17 cellular contexts compared by ENCODE assay signal in genomic region chr17:81608605-81609004, GRCh38. TPM values are rescaled to one million over a fixed set of nuclear protein-coding genes. Genes with fewer than 3 reads are reported as not detected.
A peak's percentile ranks its signal among the peaks of the same experiment; 100 is the strongest.
DNase-seq lines count a peak whose midpoint lies in the region; ATAC-seq and TF ChIP-seq lines count a peak whose summit lies in the region.
"Had no signal": no experiment of that assay in that cellular context is flagged by ENCODE, and none has a peak within 500 bp of the region (broad histone marks: within the 10 kb centered on the region; RNA-seq: fewer than 3 reads in every experiment).

No MANE protein-coding gene starts in this region.

- H3K9me3 ChIP-seq in lower lobe of right lung: no peaks in the 10 kb centered on the region
- H3K9me3 ChIP-seq in subcutaneous abdominal adipose tissue (ENCODE audit: control insufficient read depth in 5 of 5, low read length in 5 of 5): no peaks in the 10 kb centered on the region
- no peaks in the 10 kb centered on the region for H3K9me3 ChIP-seq in MM.1S (replicated peaks; ENCODE audit: insufficient read depth, low read length)
- H3K9me3 ChIP-seq: Caco-2 had no signal

- peaks cover 2% of the 10 kb centered on the region for H3K4me1 Mint-ChIP-seq in activated naive CD4-positive, alpha-beta T cell treated with anti-CD3 and anti-CD28 coated beads for 36 hours (ENCODE audit: low read depth)

- no peak for DNase-seq in activated naive CD4-positive, alpha-beta T cell treated with anti-CD3 and anti-CD28 coated beads, Interleukin-2, amount 50 U/mL, for 72 hours (ENCODE audit: low spot score in 2 of 2)
- DNase-seq in activated naive CD4-positive, alpha-beta T cell treated with anti-CD3 and anti-CD28 coated beads for 36 hours: no peak
- DNase-seq in lower lobe of right lung (peak; percentile 22), cortex of kidney (lab: John Stamatoyannopoulos, UW) (no peak), MM.1S (no peak), omental fat pad (ENCODE audit: low spot score) (no peak)
- DNase-seq: Caco-2, NCI-H1092, NCI-H1694, NCI-H2107, NCI-H226, NCI-H526 had no signal

- intact Hi-C loops in activated naive CD4-positive, alpha-beta T cell treated with anti-CD3 and anti-CD28 coated beads for 36 hours (cut with micrococcal nuclease): no loop called here
- intact Hi-C loops in lower lobe of right lung (cut with DNase I): no loop called here

- H3K27me3 ChIP-seq in lower lobe of right lung (ENCODE audit: low read depth): no peaks in the 10 kb centered on the region
- H3K27me3 ChIP-seq in subcutaneous abdominal adipose tissue (ENCODE audit: control insufficient read depth in 5 of 5, insufficient read depth in 4 of 5, low read length in 5 of 5): no peaks in the 10 kb centered on the region
- no peaks in the 10 kb centered on the region for H3K27me3 ChIP-seq in MM.1S (replicated peaks; ENCODE audit: insufficient read depth, low read length)

- peaks cover 74% of the 10 kb centered on the region for H3K79me2 ChIP-seq in MM.1S (ENCODE audit: low read length)

- H2AFZ ChIP-seq in MM.1S (ENCODE audit: low read length): no peak overlapping the region

- no peak overlapping the region for H3K4me3 ChIP-seq in lower lobe of right lung
- H3K4me3 ChIP-seq in subcutaneous abdominal adipose tissue (ENCODE audit: low read depth in 1 of 5, low read length in 5 of 5): no peak overlapping the region
- no peak overlapping the region for H3K4me3 ChIP-seq in MM.1S (ENCODE audit: low read length)

- 0 out of 2 replicates have a peak, but pooled peaks cover 4% of the 10 kb centered on the region for H4K20me1 ChIP-seq in MM.1S (ENCODE audit: insufficient read depth, low read length)

- no peak overlapping the region for H3K4me2 ChIP-seq in MM.1S (ENCODE audit: low read depth, low read length)

- no peaks in the 10 kb centered on the region for H3F3A ChIP-seq in MM.1S (ENCODE audit: insufficient read depth, low read length)

- H3K27ac Mint-ChIP-seq in activated naive CD4-positive, alpha-beta T cell treated with anti-CD3 and anti-CD28 coated beads, Interleukin-2, amount 50 U/mL, for 72 hours: peak overlapping the region; percentile 68 to 81
- H3K27ac Mint-ChIP-seq in activated naive CD4-positive, alpha-beta T cell treated with anti-CD3 and anti-CD28 coated beads for 36 hours: no peak overlapping the region
- H3K27ac Mint-ChIP-seq: IgD-negative memory B cell had no signal

- H3K36me3 ChIP-seq in lower lobe of right lung (peaks cover 94% of the 10 kb centered on the region), subcutaneous abdominal adipose tissue (ENCODE audit: control insufficient read depth in 5 of 5, insufficient read depth in 5 of 5, low read length in 5 of 5) (peaks cover 10 to 85% (median 71%) of the 10 kb centered on the region in 5 donors), MM.1S (replicated peaks; ENCODE audit: insufficient read depth, low read length) (peaks cover 45% of the 10 kb centered on the region)

- peaks cover 0 to 18% of the 10 kb centered on the region in 2 donors for H3K36me3 Mint-ChIP-seq in activated naive CD4-positive, alpha-beta T cell treated with anti-CD3 and anti-CD28 coated beads, Interleukin-2, amount 50 U/mL, for 72 hours
- peaks cover 14% of the 10 kb centered on the region for H3K36me3 Mint-ChIP-seq in activated naive CD4-positive, alpha-beta T cell treated with anti-CD3 and anti-CD28 coated beads for 36 hours (ENCODE audit: low read depth)

- CTCF ChIA-PET in activated naive CD4-positive, alpha-beta T cell treated with anti-CD3 and anti-CD28 coated beads for 36 hours (lab: Charles Lee): no interaction called here

- no peaks in the 10 kb centered on the region for H3K9me3 Mint-ChIP-seq in activated naive CD4-positive, alpha-beta T cell treated with anti-CD3 and anti-CD28 coated beads, Interleukin-2, amount 50 U/mL, for 72 hours
- no peaks in the 10 kb centered on the region for H3K9me3 Mint-ChIP-seq in activated naive CD4-positive, alpha-beta T cell treated with anti-CD3 and anti-CD28 coated beads for 36 hours
- H3K9me3 Mint-ChIP-seq: IgD-negative memory B cell had no signal

- H3K4me3 Mint-ChIP-seq in activated naive CD4-positive, alpha-beta T cell treated with anti-CD3 and anti-CD28 coated beads for 36 hours: no peak overlapping the region
- H3K4me3 Mint-ChIP-seq: IgD-negative memory B cell had no signal

- H3K27ac ChIP-seq in lower lobe of right lung (no peak overlapping the region), subcutaneous abdominal adipose tissue (ENCODE audit: low read depth, low read length) (peak overlapping the region; percentile 41), MM.1S (ENCODE audit: low read length) (no peak overlapping the region)

- H3K4me1 ChIP-seq in lower lobe of right lung: no peaks in the 10 kb centered on the region
- H3K4me1 ChIP-seq in subcutaneous abdominal adipose tissue (ENCODE audit: control insufficient read depth in 5 of 5, insufficient read depth in 5 of 5, low read length in 5 of 5): peaks cover 2 to 31% (median 21%) of the 10 kb centered on the region in 5 donors
- H3K4me1 ChIP-seq in MM.1S (ENCODE audit: low read length): no peaks in the 10 kb centered on the region
- H3K4me1 ChIP-seq: Caco-2 had no signal

- ATAC-seq in activated naive CD4-positive, alpha-beta T cell treated with anti-CD3 and anti-CD28 coated beads, Interleukin-2, amount 50 U/mL, for 72 hours: no peak
- no peak for ATAC-seq in lower lobe of right lung
- ATAC-seq in omental fat pad (ENCODE audit: low FRiP score): no peak

- no peaks in the 10 kb centered on the region for H3K27me3 Mint-ChIP-seq in activated naive CD4-positive, alpha-beta T cell treated with anti-CD3 and anti-CD28 coated beads for 36 hours (ENCODE audit: low read depth)
- H3K27me3 Mint-ChIP-seq: IgD-negative memory B cell had no signal

- H3K9ac ChIP-seq in subcutaneous abdominal adipose tissue (ENCODE audit: low read length in 5 of 5): no peak overlapping the region
- no peak overlapping the region for H3K9ac ChIP-seq in MM.1S (ENCODE audit: low read length)

- no peaks in the 10 kb centered on the region for H3K9me2 ChIP-seq in MM.1S (replicated peaks; ENCODE audit: insufficient read depth, low read length)

- no peak for TF ChIP-seq CTCF in lower lobe of right lung (IDR thresholded peaks at IDR 0.05)
- no peak for TF ChIP-seq CTCF in MM.1S (IDR thresholded peaks at IDR 0.05; ENCODE audit: low read length)
- TF ChIP-seq CTCF in omental fat pad (IDR thresholded peaks at IDR 0.05): no peak

TF ChIP-seq in PFSK-1, 5 proteins besides CTCF, POLR2A, EP300 and RAD21:
- TF ChIP-seq POLR2AphosphoS5 (IDR thresholded peaks at IDR 0.05; ENCODE audit: low read depth, low read length) (no peak), TAF1 (IDR thresholded peaks at IDR 0.05; ENCODE audit: borderline replicate concordance, insufficient read depth, low read length) (no peak), FOXP2 (optimal IDR thresholded peaks at IDR 0.05; ENCODE audit: borderline replicate concordance, extremely low read depth, extremely low read length, insufficient read depth) (peak; percentile 59)

RNA-seq across cellular contexts. Expression of gene NPLOC4, which starts 28.3 kb away (rescaled TPM):
- 100 to 1,000 TPM in 1 of 2 donors, 10 to 100 TPM in 1; 67.3 to 173 TPM for total RNA-seq in activated naive CD4-positive, alpha-beta T cell treated with anti-CD3 and anti-CD28 coated beads, Interleukin-2, amount 50 U/mL, for 72 hours
- total RNA-seq in activated naive CD4-positive, alpha-beta T cell treated with anti-CD3 and anti-CD28 coated beads for 36 hours: 10 to 100 TPM; 67.0 to 68.6 TPM
- polyA plus RNA-seq in PFSK-1 (2012; ENCODE audit: insufficient read length, low read depth): 116 TPM
- total RNA-seq in lower lobe of right lung (69.6 TPM), omental fat pad (10 to 100 TPM; 58.9 to 87.7 (median 70.8) TPM)

RNA-seq across cellular contexts. Expression of gene TSPAN10, which starts 28.4 kb away (rescaled TPM):
- under 1 TPM; 0.56 to 0.75 TPM for total RNA-seq in activated naive CD4-positive, alpha-beta T cell treated with anti-CD3 and anti-CD28 coated beads, Interleukin-2, amount 50 U/mL, for 72 hours
- total RNA-seq in activated naive CD4-positive, alpha-beta T cell treated with anti-CD3 and anti-CD28 coated beads for 36 hours: under 1 TPM in 1 of 2 experiments, not detected in 1; 0.12 TPM
- polyA plus RNA-seq in PFSK-1 (2012; ENCODE audit: insufficient read length, low read depth): 2.2 TPM
- total RNA-seq in lower lobe of right lung: 1.1 TPM
- total RNA-seq in omental fat pad: 1 to 10 TPM in 1 of 4 donors, under 1 TPM in 2, not detected in 1; 0.47 to 1.0 (median 0.48) TPM

RNA-seq across cellular contexts. Expression of gene PDE6G, which starts 47.7 kb away (rescaled TPM):
- 1 to 10 TPM; 5.8 to 8.1 TPM for total RNA-seq in activated naive CD4-positive, alpha-beta T cell treated with anti-CD3 and anti-CD28 coated beads, Interleukin-2, amount 50 U/mL, for 72 hours
- total RNA-seq in activated naive CD4-positive, alpha-beta T cell treated with anti-CD3 and anti-CD28 coated beads for 36 hours: under 1 TPM; 0.83 to 0.89 TPM
- polyA plus RNA-seq in PFSK-1 (2012; ENCODE audit: insufficient read length, low read depth): 1.2 TPM
- 2.0 TPM for total RNA-seq in lower lobe of right lung
- total RNA-seq in omental fat pad: 1 to 10 TPM in 1 of 4 donors, not detected in 3; 2.9 TPM
- total RNA-seq: Caco-2, H4, HT-29 had no signal

RNA-seq across cellular contexts. Expression of gene FAAP100, which starts 56.5 kb away (rescaled TPM):
- 10 to 100 TPM; 19.8 to 37.9 TPM for total RNA-seq in activated naive CD4-positive, alpha-beta T cell treated with anti-CD3 and anti-CD28 coated beads, Interleukin-2, amount 50 U/mL, for 72 hours
- 10 to 100 TPM; 25.3 to 27.1 TPM for total RNA-seq in activated naive CD4-positive, alpha-beta T cell treated with anti-CD3 and anti-CD28 coated beads for 36 hours
- 63.5 TPM for polyA plus RNA-seq in PFSK-1 (2012; ENCODE audit: insufficient read length, low read depth)
- total RNA-seq in lower lobe of right lung (26.0 TPM), omental fat pad (10 to 100 TPM; 13.9 to 28.0 (median 22.8) TPM)

RNA-seq across cellular contexts. Expression of gene OXLD1, which starts 57.8 kb away (rescaled TPM):
- 10 to 100 TPM; 20.1 to 43.7 TPM for total RNA-seq in activated naive CD4-positive, alpha-beta T cell treated with anti-CD3 and anti-CD28 coated beads, Interleukin-2, amount 50 U/mL, for 72 hours
- total RNA-seq in activated naive CD4-positive, alpha-beta T cell treated with anti-CD3 and anti-CD28 coated beads for 36 hours: 10 to 100 TPM; 41.9 to 44.1 TPM
- 96.6 TPM for polyA plus RNA-seq in PFSK-1 (2012; ENCODE audit: insufficient read length, low read depth)
- total RNA-seq in lower lobe of right lung (29.7 TPM), omental fat pad (10 to 100 TPM; 18.4 to 26.5 (median 21.6) TPM)
